Comparison of ENCODE assay signal across 1 cellular context in genomic region chr4:1041936-1042330, GRCh38.
TF ChIP-seq lines count a peak whose summit lies in the region.

No MANE protein-coding gene starts in this region.

TF ChIP-seq in HCT116, 20 proteins besides CTCF, POLR2A, EP300 and RAD21:
- no peak for TF ChIP-seq TCF7L2 (IDR thresholded peaks at IDR 0.05; ENCODE audit: borderline replicate concordance, extremely low read depth, insufficient read depth, insufficient read length)
- no peak for TF ChIP-seq ZFX (IDR thresholded peaks at IDR 0.05)
- TF ChIP-seq YY1 (IDR thresholded peaks at IDR 0.05; ENCODE audit: extremely low read depth, insufficient replicate concordance, low read depth, low read length): no peak
- no peak for TF ChIP-seq ELF1 (IDR thresholded peaks at IDR 0.05; ENCODE audit: borderline replicate concordance, low read depth)
- no peak for TF ChIP-seq JUND (IDR thresholded peaks at IDR 0.05)
